In the genomic region with DNA sequence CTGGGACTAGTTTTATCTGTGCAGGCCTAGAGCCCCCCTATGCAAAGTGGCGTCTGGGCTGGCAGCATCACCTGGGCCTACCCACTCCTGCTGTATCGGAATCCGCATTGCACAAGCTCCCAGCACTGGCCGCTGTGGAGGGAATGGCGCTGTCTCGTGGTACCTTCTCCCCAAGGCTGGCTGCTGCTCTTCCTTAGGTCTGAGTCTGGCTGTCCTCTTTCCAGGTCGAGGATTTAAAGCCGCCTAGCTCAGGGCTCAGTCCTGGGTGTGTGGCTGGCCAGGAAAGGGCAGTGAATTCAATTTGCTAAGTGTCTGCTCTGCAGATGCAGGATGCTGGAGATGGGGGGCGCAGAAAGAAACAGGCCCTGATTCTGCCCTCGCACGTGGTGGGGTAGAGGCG, we compare ENCODE assay signal across 18 cellular contexts. TPM values are rescaled to one million over a fixed set of nuclear protein-coding genes. Genes with fewer than 3 reads are reported as not detected.
A peak's percentile ranks its signal among the peaks of the same experiment; 100 is the strongest.
DNase-seq lines count a peak whose midpoint lies in the region; ATAC-seq and TF ChIP-seq lines count a peak whose summit lies in the region.
"Had no signal": no experiment of that assay in that cellular context is flagged by ENCODE, and none has a peak within 500 bp of the region (broad histone marks: within the 10 kb centered on the region; RNA-seq: fewer than 3 reads in every experiment).

No MANE protein-coding gene starts in this region.

- H3K4me1 ChIP-seq in right atrium auricular region (no peaks in the 10 kb centered on the region), right cardiac atrium (ENCODE audit: control insufficient read depth, insufficient read depth, low read length) (no peaks in the 10 kb centered on the region), OCI-LY1 (ENCODE audit: insufficient read depth, low read length, severe bottlenecking) (peaks cover 56% of the 10 kb centered on the region), vagina (no peaks in the 10 kb centered on the region)
- H3K4me1 ChIP-seq: HAP-1 had no signal

- H3K27ac ChIP-seq in right atrium auricular region (no peak overlapping the region), right cardiac atrium (ENCODE audit: low read length) (no peak overlapping the region), OCI-LY1 (ENCODE audit: low read depth, low read length, poor library complexity, severe bottlenecking) (peak overlapping the region; percentile 82), vagina (no peak overlapping the region)
- H3K27ac ChIP-seq: GM23248, HL-60 had no signal

- no peaks in the 10 kb centered on the region for H3K27me3 Mint-ChIP-seq in effector memory CD8-positive, alpha-beta T cell
- H3K27me3 Mint-ChIP-seq: B cell had no signal

- no peak for TF ChIP-seq CTCF in right atrium auricular region (IDR thresholded peaks at IDR 0.05)
- no peak for TF ChIP-seq CTCF in OCI-LY1 (IDR thresholded peaks at IDR 0.05; ENCODE audit: low read length)
- TF ChIP-seq CTCF in vagina (IDR thresholded peaks at IDR 0.05), result no peak

- intact Hi-C loops in right cardiac atrium (cut with DNase I) (no loop called here), vagina (cut with DNase I) (no loop called here)

- H3K4me2 ChIP-seq in OCI-LY1 (ENCODE audit: low read length), result peak overlapping the region; percentile 52; the same call in 1 of the 2 replicates

- peaks cover 49% of the 10 kb centered on the region for H3K79me2 ChIP-seq in OCI-LY1 (ENCODE audit: insufficient read depth, low read length)

- no peaks in the 10 kb centered on the region for H3K9me2 ChIP-seq in OCI-LY1 (ENCODE audit: low read depth, low read length)

- peaks cover 19 to 28% of the 10 kb centered on the region in 2 donors for H3K4me1 Mint-ChIP-seq in effector memory CD8-positive, alpha-beta T cell (ENCODE audit: low read depth in 2 of 2)
- H3K4me1 Mint-ChIP-seq: CD14-positive monocyte had no signal

- H3K36me3 Mint-ChIP-seq in effector memory CD8-positive, alpha-beta T cell (ENCODE audit: insufficient read depth), result no peaks in the 10 kb centered on the region

- peak overlapping the region; percentile 9; the same call in 1 of the 2 replicates for H3K9ac ChIP-seq in OCI-LY1 (ENCODE audit: low read length)
- H3K9ac ChIP-seq: GM23248 had no signal

- H3K9me3 ChIP-seq in right atrium auricular region (no peaks in the 10 kb centered on the region), right cardiac atrium (ENCODE audit: control insufficient read depth, low read length) (no peaks in the 10 kb centered on the region), OCI-LY1 (ENCODE audit: low read length) (no peaks in the 10 kb centered on the region), vagina (no peaks in the 10 kb centered on the region)
- H3K9me3 ChIP-seq: HAP-1 had no signal

- no peak overlapping the region for H2AFZ ChIP-seq in OCI-LY1 (ENCODE audit: low read length)
- H2AFZ ChIP-seq: GM23248 had no signal

- H3K4me3 Mint-ChIP-seq in effector memory CD8-positive, alpha-beta T cell, result no peak overlapping the region
- H3K4me3 Mint-ChIP-seq: B cell; CD14-positive monocyte; CD8-positive, alpha-beta T cell had no signal

- ATAC-seq in right cardiac atrium, result no peak
- peak; percentile 12 for ATAC-seq in left lobe of liver
- ATAC-seq in effector memory CD8-positive, alpha-beta T cell (replicated peaks), result no peak
- ATAC-seq: CD8-positive, alpha-beta T cell; K562 had no signal

- H3K36me3 ChIP-seq in right atrium auricular region, result no peaks in the 10 kb centered on the region
- no peaks in the 10 kb centered on the region; the same call in 1 of the 2 replicates for H3K36me3 ChIP-seq in OCI-LY1 (ENCODE audit: insufficient read depth, low read length)
- H3K36me3 ChIP-seq in vagina, result no peaks in the 10 kb centered on the region
- H3K36me3 ChIP-seq: HAP-1 had no signal

- DNase-seq in right atrium auricular region (ENCODE audit: low spot score) (peak; percentile 21), right cardiac atrium (no peak), left lobe of liver (ENCODE audit: low spot score) (no peak), vagina (ENCODE audit: extremely low spot score in 2 of 2) (peak; percentile 32 to 61), foreskin melanocyte (no peak), cerebellar cortex (ENCODE audit: low spot score) (no peak)
- no peak for DNase-seq in effector memory CD8-positive, alpha-beta T cell
- DNase-seq: Caco-2, DND-41, GF-D8, GM23248 had no signal

- H3K9me3 Mint-ChIP-seq in effector memory CD8-positive, alpha-beta T cell, result peaks cover 0 to 7% of the 10 kb centered on the region in 2 donors

- WGBS in right cardiac atrium, result 96% methylated on average over 12 of the region's 12 CpGs

- H3K4me3 ChIP-seq in right atrium auricular region, result no peak overlapping the region
- no peak overlapping the region for H3K4me3 ChIP-seq in right cardiac atrium (ENCODE audit: low read length)
- no peak overlapping the region for H3K4me3 ChIP-seq in OCI-LY1 (ENCODE audit: low read depth, low read length, poor library complexity, severe bottlenecking)
- H3K4me3 ChIP-seq in vagina, result no peak overlapping the region
- H3K4me3 ChIP-seq: GM23248, HAP-1, K562 had no signal

- H4K20me1 ChIP-seq in OCI-LY1 (ENCODE audit: insufficient read depth, low read length), result no peaks in the 10 kb centered on the region

- H3K27me3 ChIP-seq in right atrium auricular region (no peaks in the 10 kb centered on the region), right cardiac atrium (ENCODE audit: control insufficient read depth, insufficient read depth) (no peaks in the 10 kb centered on the region), OCI-LY1 (ENCODE audit: insufficient read depth, low read length) (no peaks in the 10 kb centered on the region), vagina (no peaks in the 10 kb centered on the region)

- no peak overlapping the region for H3K27ac Mint-ChIP-seq in effector memory CD8-positive, alpha-beta T cell
- H3K27ac Mint-ChIP-seq: B cell; CD14-positive monocyte; CD8-positive, alpha-beta T cell had no signal

- H3F3A ChIP-seq in OCI-LY1 (ENCODE audit: insufficient read depth, low read length), result no peaks in the 10 kb centered on the region

- TF ChIP-seq POLR2A in vagina (IDR thresholded peaks at IDR 0.05), result no peak

RNA-seq across cellular contexts. Expression of a gene that starts 44.7 kb away (rescaled TPM):
- 10 to 100 TPM; 18.2 to 19.2 TPM for total RNA-seq in right atrium auricular region
- 10 to 100 TPM; 11.3 to 18.2 (median 14.6) TPM for total RNA-seq in right cardiac atrium
- polyA plus RNA-seq in right cardiac atrium, result 11.6 TPM
- 58.5 TPM for total RNA-seq in left lobe of liver
- 16.0 TPM for total RNA-seq in vagina

Comparison
In these comparisons a context has a peak if more than half of its experiments do, and no peak if none do; other contexts are left out.
1. DNase-seq: peak in right atrium auricular region (single experiment) and vagina (2 of 2); none in right cardiac atrium (0 of 3), left lobe of liver (single experiment), effector memory CD8-positive, alpha-beta T cell (0 of 3), foreskin melanocyte (single experiment) and cerebellar cortex (single experiment).